In genomic region chr17:73196500-73196899, GRCh38 we compare ENCODE assay signal across 9 cellular contexts. TPM values are rescaled to one million over a fixed set of nuclear protein-coding genes. Genes with fewer than 3 reads are reported as not detected.
DNase-seq lines count a peak whose midpoint lies in the region; ATAC-seq and TF ChIP-seq lines count a peak whose summit lies in the region.
"Had no signal": no experiment of that assay in that cellular context is flagged by ENCODE, and none has a peak within 500 bp of the region (broad histone marks: within the 10 kb centered on the region; RNA-seq: fewer than 3 reads in every experiment).

No MANE protein-coding gene starts in this region.

- CTCF ChIA-PET in CD4-positive, alpha-beta T cell (lab: Charles Lee): no interaction called here

- no peak for TF ChIP-seq CTCF in CD4-positive, alpha-beta T cell (IDR thresholded peaks at IDR 0.05)
- peak; percentile 34 for TF ChIP-seq CTCF in colonic mucosa (IDR thresholded peaks at IDR 0.05)
- peak; percentile 23 for TF ChIP-seq CTCF in mucosa of descending colon (IDR thresholded peaks at IDR 0.05)

- DNase-seq in CD4-positive, alpha-beta T cell: no peak
- DNase-seq in NCI-H2029 (lab: John Stamatoyannopoulos, UW) (peak; percentile 84), colonic mucosa (peak; percentile 77), mucosa of descending colon (peak; percentile 75 to 82 (median 77)), glomerular visceral epithelial cell (ENCODE audit: extremely low spot score) (no peak), DMS 273 treated with DMSO at 0.1 percent for 48 hours (lab: John Stamatoyannopoulos, UW) (no peak)

- intact Hi-C loops in CD4-positive, alpha-beta T cell (cut with DNase I, micrococcal nuclease): loop anchor here in 1 of 2 experiments (10.0 kb wide), 2 partner anchors 118 to 472 kb away; partner anchors contain the start of gene CDC42EP4
- intact Hi-C loops in colonic mucosa (cut with DNase I) (loop anchor here (5.0 kb wide), 1 partner anchor 36 kb away; a partner anchor contains a TSS), mucosa of descending colon (cut with DNase I, micrococcal nuclease) (no loop called here)

- no peaks in the 10 kb centered on the region for H3K27me3 Mint-ChIP-seq in CD4-positive, alpha-beta T cell

- H3K4me1 ChIP-seq in colonic mucosa: peaks cover 4% of the 10 kb centered on the region
- peaks cover 23% of the 10 kb centered on the region for H3K4me1 ChIP-seq in mucosa of descending colon (ENCODE audit: low read depth)

- no peak for ATAC-seq in CD4-positive, alpha-beta T cell (ENCODE audit: poor library complexity)
- ATAC-seq in mucosa of descending colon (peak; percentile 48), HG03342 (IDR thresholded peaks at IDR 0.05; ENCODE audit: unreplicated experiment) (no peak), GM21390 (IDR thresholded peaks at IDR 0.05; ENCODE audit: unreplicated experiment) (no peak)

- peaks cover 29% of the 10 kb centered on the region for H3K4me1 Mint-ChIP-seq in CD4-positive, alpha-beta T cell (ENCODE audit: low read depth)

- H3K4me3 ChIP-seq in colonic mucosa (no peak overlapping the region), mucosa of descending colon (no peak overlapping the region)
- H3K4me3 ChIP-seq: thoracic aorta had no signal

- peaks cover 72% of the 10 kb centered on the region for H3K36me3 Mint-ChIP-seq in CD4-positive, alpha-beta T cell (ENCODE audit: low read depth)

- POLR2A ChIA-PET in CD4-positive, alpha-beta T cell (lab: Charles Lee): no interaction called here

- H3K36me3 ChIP-seq in colonic mucosa (peaks cover 31% of the 10 kb centered on the region), mucosa of descending colon (ENCODE audit: low read depth) (peaks cover 28% of the 10 kb centered on the region)

- no peaks in the 10 kb centered on the region for H3K27me3 ChIP-seq in CD4-positive, alpha-beta T cell (ENCODE audit: control insufficient read depth, insufficient read depth, low read length)
- H3K27me3 ChIP-seq in colonic mucosa: no peaks in the 10 kb centered on the region

- H3K27ac Mint-ChIP-seq in CD4-positive, alpha-beta T cell: peak overlapping the region; percentile 14

- no peaks in the 10 kb centered on the region for H3K9me3 Mint-ChIP-seq in CD4-positive, alpha-beta T cell

- peak overlapping the region in 1 of 2 donors; percentile 44 for H3K9ac ChIP-seq in colonic mucosa (ENCODE audit: low read depth in 2 of 2, low read length in 2 of 2)

- no peaks in the 10 kb centered on the region for H3K9me3 ChIP-seq in CD4-positive, alpha-beta T cell (ENCODE audit: control insufficient read depth, low read length)
- H3K9me3 ChIP-seq in colonic mucosa (no peaks in the 10 kb centered on the region), mucosa of descending colon (no peaks in the 10 kb centered on the region)
- H3K9me3 ChIP-seq: thoracic aorta had no signal

- H3K27ac ChIP-seq in CD4-positive, alpha-beta T cell (ENCODE audit: low read depth, low read length): no peak overlapping the region
- H3K27ac ChIP-seq in colonic mucosa: peak overlapping the region; percentile 44
- H3K27ac ChIP-seq: thoracic aorta had no signal

- H3K4me3 Mint-ChIP-seq in CD4-positive, alpha-beta T cell: peak overlapping the region; percentile 67

RNA-seq across cellular contexts. Expression of gene COG1, which starts 3.6 kb away (rescaled TPM):
- 10 to 100 TPM; 83.0 to 86.2 TPM for total RNA-seq in CD4-positive, alpha-beta T cell
- total RNA-seq in colonic mucosa (10 to 100 TPM; 41.0 to 41.2 TPM), mucosa of descending colon (10 to 100 TPM; 55.7 to 66.0 (median 57.9) TPM)

RNA-seq across cellular contexts. Expression of gene SSTR2, which starts 31.7 kb away (rescaled TPM):
- total RNA-seq in CD4-positive, alpha-beta T cell: not detected
- total RNA-seq in colonic mucosa: under 1 TPM; 0.74 to 0.90 TPM
- total RNA-seq in mucosa of descending colon: 1 to 10 TPM in 2 of 3 donors, under 1 TPM in 1; 0.89 to 3.2 (median 1.8) TPM

Comparison
In these comparisons a context has a peak if more than half of its experiments do, and no peak if none do; other contexts are left out.
1. DNase-seq: peak in NCI-H2029 (single experiment), colonic mucosa (single experiment) and mucosa of descending colon (3 of 3); none in CD4-positive, alpha-beta T cell (0 of 10), glomerular visceral epithelial cell (single experiment) and DMS 273 treated with DMSO at 0.1 percent for 48 hours (single experiment).